1 cellular context compared by ENCODE assay signal in genomic region chr5:14447958-14448881, GRCh38.
TF ChIP-seq lines count a peak whose summit lies in the region.

No MANE protein-coding gene starts in this region.

TF ChIP-seq in GM23338, 12 proteins besides CTCF, POLR2A, EP300 and RAD21 (continued from another document):
- TF ChIP-seq, protein P1, sequence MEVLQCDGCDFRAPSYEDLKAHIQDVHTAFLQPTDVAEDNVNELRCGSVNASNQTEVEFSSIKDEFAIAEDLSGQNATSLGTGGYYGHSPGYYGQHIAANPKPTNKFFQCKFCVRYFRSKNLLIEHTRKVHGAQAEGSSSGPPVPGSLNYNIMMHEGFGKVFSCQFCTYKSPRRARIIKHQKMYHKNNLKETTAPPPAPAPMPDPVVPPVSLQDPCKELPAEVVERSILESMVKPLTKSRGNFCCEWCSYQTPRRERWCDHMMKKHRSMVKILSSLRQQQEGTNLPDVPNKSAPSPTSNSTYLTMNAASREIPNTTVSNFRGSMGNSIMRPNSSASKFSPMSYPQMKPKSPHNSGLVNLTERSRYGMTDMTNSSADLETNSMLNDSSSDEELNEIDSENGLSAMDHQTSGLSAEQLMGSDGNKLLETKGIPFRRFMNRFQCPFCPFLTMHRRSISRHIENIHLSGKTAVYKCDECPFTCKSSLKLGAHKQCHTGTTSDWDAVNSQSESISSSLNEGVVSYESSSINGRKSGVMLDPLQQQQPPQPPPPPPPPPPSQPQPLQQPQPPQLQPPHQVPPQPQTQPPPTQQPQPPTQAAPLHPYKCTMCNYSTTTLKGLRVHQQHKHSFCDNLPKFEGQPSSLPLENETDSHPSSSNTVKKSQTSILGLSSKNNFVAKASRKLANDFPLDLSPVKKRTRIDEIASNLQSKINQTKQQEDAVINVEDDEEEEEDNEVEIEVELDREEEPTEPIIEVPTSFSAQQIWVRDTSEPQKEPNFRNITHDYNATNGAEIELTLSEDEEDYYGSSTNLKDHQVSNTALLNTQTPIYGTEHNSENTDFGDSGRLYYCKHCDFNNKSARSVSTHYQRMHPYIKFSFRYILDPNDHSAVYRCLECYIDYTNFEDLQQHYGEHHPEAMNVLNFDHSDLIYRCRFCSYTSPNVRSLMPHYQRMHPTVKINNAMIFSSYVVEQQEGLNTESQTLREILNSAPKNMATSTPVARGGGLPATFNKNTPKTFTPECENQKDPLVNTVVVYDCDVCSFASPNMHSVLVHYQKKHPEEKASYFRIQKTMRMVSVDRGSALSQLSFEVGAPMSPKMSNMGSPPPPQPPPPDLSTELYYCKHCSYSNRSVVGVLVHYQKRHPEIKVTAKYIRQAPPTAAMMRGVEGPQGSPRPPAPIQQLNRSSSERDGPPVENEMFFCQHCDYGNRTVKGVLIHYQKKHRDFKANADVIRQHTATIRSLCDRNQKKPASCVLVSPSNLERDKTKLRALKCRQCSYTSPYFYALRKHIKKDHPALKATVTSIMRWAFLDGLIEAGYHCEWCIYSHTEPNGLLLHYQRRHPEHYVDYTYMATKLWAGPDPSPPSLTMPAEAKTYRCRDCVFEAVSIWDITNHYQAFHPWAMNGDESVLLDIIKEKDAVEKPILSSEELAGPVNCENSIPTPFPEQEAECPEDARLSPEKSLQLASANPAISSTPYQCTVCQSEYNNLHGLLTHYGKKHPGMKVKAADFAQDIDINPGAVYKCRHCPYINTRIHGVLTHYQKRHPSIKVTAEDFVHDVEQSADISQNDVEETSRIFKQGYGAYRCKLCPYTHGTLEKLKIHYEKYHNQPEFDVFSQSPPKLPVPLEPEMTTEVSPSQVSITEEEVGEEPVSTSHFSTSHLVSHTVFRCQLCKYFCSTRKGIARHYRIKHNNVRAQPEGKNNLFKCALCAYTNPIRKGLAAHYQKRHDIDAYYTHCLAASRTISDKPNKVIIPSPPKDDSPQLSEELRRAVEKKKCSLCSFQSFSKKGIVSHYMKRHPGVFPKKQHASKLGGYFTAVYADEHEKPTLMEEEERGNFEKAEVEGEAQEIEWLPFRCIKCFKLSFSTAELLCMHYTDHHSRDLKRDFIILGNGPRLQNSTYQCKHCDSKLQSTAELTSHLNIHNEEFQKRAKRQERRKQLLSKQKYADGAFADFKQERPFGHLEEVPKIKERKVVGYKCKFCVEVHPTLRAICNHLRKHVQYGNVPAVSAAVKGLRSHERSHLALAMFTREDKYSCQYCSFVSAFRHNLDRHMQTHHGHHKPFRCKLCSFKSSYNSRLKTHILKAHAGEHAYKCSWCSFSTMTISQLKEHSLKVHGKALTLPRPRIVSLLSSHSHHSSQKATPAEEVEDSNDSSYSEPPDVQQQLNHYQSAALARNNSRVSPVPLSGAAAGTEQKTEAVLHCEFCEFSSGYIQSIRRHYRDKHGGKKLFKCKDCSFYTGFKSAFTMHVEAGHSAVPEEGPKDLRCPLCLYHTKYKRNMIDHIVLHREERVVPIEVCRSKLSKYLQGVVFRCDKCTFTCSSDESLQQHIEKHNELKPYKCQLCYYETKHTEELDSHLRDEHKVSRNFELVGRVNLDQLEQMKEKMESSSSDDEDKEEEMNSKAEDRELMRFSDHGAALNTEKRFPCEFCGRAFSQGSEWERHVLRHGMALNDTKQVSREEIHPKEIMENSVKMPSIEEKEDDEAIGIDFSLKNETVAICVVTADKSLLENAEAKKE (CRISPR knock-in tag; IDR thresholded peaks at IDR 0.05), result no peak
- TF ChIP-seq POLR2AphosphoS5 (IDR thresholded peaks at IDR 0.05; ENCODE audit: low read depth), result no peak
